Comparison of ENCODE assay signal across 1 cellular context in genomic region chr15:38453971-38454686, GRCh38.
TF ChIP-seq lines count a peak whose summit lies in the region.

FAM98B (plus strand) TSS chr15:38454127; CDS start chr15:38454162, 35 bp downstream.

TF ChIP-seq in K562, 482 proteins besides CTCF, POLR2A, EP300 and RAD21 (continued from another document and continues in another):
- TF ChIP-seq IRF1 (CRISPR knock-in tag; IDR thresholded peaks at IDR 0.05; ENCODE audit: borderline replicate concordance) (no peak), ZNF740 (CRISPR knock-in tag; IDR thresholded peaks at IDR 0.05) (no peak), ZNF740 (tag; IDR thresholded peaks at IDR 0.05) (no peak), SREBF1 (IDR thresholded peaks at IDR 0.05; ENCODE audit: borderline replicate concordance, low read depth, low read length) (no peak), ZNF444 (CRISPR knock-in tag; IDR thresholded peaks at IDR 0.05) (no peak), STAT5B (CRISPR knock-in tag; IDR thresholded peaks at IDR 0.05) (no peak), GTF2E2 (tag; IDR thresholded peaks at IDR 0.05) (no peak; the same call in 1 of the 2 replicates), ZBTB12 (CRISPR knock-in tag; IDR thresholded peaks at IDR 0.05) (peak; percentile 56; the same call in 1 of the 2 replicates), CXXC5 (CRISPR knock-in tag; IDR thresholded peaks at IDR 0.05) (peak; percentile 80), ARID3B (CRISPR knock-in tag; IDR thresholded peaks at IDR 0.05; ENCODE audit: borderline replicate concordance) (no peak), E2F3 (CRISPR knock-in tag; IDR thresholded peaks at IDR 0.05) (peak; percentile 70; the same call in 1 of the 2 replicates), SMAD1 (IDR thresholded peaks at IDR 0.05; ENCODE audit: low read depth, low read length, partially characterized antibody) (no peak), BDP1 (IDR thresholded peaks at IDR 0.05; ENCODE audit: insufficient read depth, insufficient read length) (no peak), ZBTB33 (CRISPR knock-in tag; IDR thresholded peaks at IDR 0.05) (peak; percentile 46; the same call in 1 of the 2 replicates), ZNF431 (CRISPR knock-in tag; IDR thresholded peaks at IDR 0.05) (no peak), ZNF398 (CRISPR knock-in tag; IDR thresholded peaks at IDR 0.05) (no peak), RBM34 (IDR thresholded peaks at IDR 0.05; ENCODE audit: borderline replicate concordance, insufficient read depth, low read length) (no peak), HDGF (IDR thresholded peaks at IDR 0.05) (no peak), MEIS2 (IDR thresholded peaks at IDR 0.05; ENCODE audit: partially characterized antibody) (no peak), FOXM1 (IDR thresholded peaks at IDR 0.05; ENCODE audit: low read depth) (0 out of 2 replicates have a peak, but pooled peaks have one; percentile 55), FOXM1 (CRISPR knock-in tag; IDR thresholded peaks at IDR 0.05; ENCODE audit: low read depth) (no peak), TFE3 (CRISPR knock-in tag; IDR thresholded peaks at IDR 0.05) (no peak), ZNF395 (CRISPR knock-in tag; IDR thresholded peaks at IDR 0.05) (peak; percentile 87; the same call in 1 of the 2 replicates), HDAC1 (IDR thresholded peaks at IDR 0.05) (peak in 1 of 2 experiments; percentile 79; a peak in 2 of 4 replicates), ARID3A (IDR thresholded peaks at IDR 0.05; ENCODE audit: borderline replicate concordance, low read depth, low read length) (0 out of 2 replicates have a peak, but pooled peaks have one; percentile 40), ZNF778 (CRISPR knock-in tag; IDR thresholded peaks at IDR 0.05) (no peak), NR4A1 (CRISPR knock-in tag; IDR thresholded peaks at IDR 0.05) (0 out of 2 replicates have a peak, but pooled peaks have one; percentile 24), NR4A1 (tag; IDR thresholded peaks at IDR 0.05) (peak; percentile 77), KLF1 (tag; IDR thresholded peaks at IDR 0.05) (no peak), ZBTB1 (CRISPR knock-in tag; IDR thresholded peaks at IDR 0.05; ENCODE audit: borderline replicate concordance, low read depth) (no peak), ZNF695 (CRISPR knock-in tag; IDR thresholded peaks at IDR 0.05) (no peak), MBD1 (CRISPR knock-in tag; IDR thresholded peaks at IDR 0.05) (no peak), ESRRA (IDR thresholded peaks at IDR 0.05; ENCODE audit: borderline replicate concordance, low read depth) (peak; percentile 35; the same call in 1 of the 2 replicates), ZBTB17 (CRISPR knock-in tag; IDR thresholded peaks at IDR 0.05) (no peak), MYC (IDR thresholded peaks at IDR 0.05; ENCODE audit: low read depth, low read length) (peak; percentile 76), MYC (CRISPR knock-in tag; IDR thresholded peaks at IDR 0.05; ENCODE audit: borderline replicate concordance, low read depth) (peak; percentile 85; the same call in 1 of the 2 replicates), SRF (CRISPR knock-in tag; IDR thresholded peaks at IDR 0.05) (0 out of 4 replicates have a peak, but pooled peaks of 1 of the 2 experiments have one; percentile 38), TCF7 (IDR thresholded peaks at IDR 0.05; ENCODE audit: borderline replicate concordance) (no peak), RB1 (IDR thresholded peaks at IDR 0.05; ENCODE audit: low read depth) (peak; percentile 90), THRB (CRISPR knock-in tag; conservative IDR thresholded peaks at IDR 0.05) (no peak), ZNF445 (CRISPR knock-in tag; IDR thresholded peaks at IDR 0.05; ENCODE audit: low read depth) (0 out of 2 replicates have a peak, but pooled peaks have one; percentile 52), COPS2 (conservative IDR thresholded peaks at IDR 0.05) (no peak), RBM25 (IDR thresholded peaks at IDR 0.05; ENCODE audit: low read depth, low read length, severe bottlenecking) (no peak), NFIX (CRISPR knock-in tag; IDR thresholded peaks at IDR 0.05; ENCODE audit: low read depth) (no peak), ZNF184 (CRISPR knock-in tag; IDR thresholded peaks at IDR 0.05) (no peak), ZFPM2 (CRISPR knock-in tag; IDR thresholded peaks at IDR 0.05) (no peak), CBX1 (IDR thresholded peaks at IDR 0.05; ENCODE audit: low read depth) (peak; percentile 96), EHMT2 (IDR thresholded peaks at IDR 0.05) (peak; percentile 88), ZBTB7A (IDR thresholded peaks at IDR 0.05; ENCODE audit: borderline replicate concordance, control insufficient read depth, low read depth, low read length) (peak; percentile 75; the same call in 1 of the 2 replicates), ZNF3 (CRISPR knock-in tag; IDR thresholded peaks at IDR 0.05) (no peak), ZNF311 (CRISPR knock-in tag; IDR thresholded peaks at IDR 0.05) (no peak), ZNF24 (IDR thresholded peaks at IDR 0.05) (peak; percentile 46; the same call in 1 of the 2 replicates), SAFB2 (IDR thresholded peaks at IDR 0.05; ENCODE audit: borderline replicate concordance, low read depth, low read length, severe bottlenecking) (no peak), CSDE1 (IDR thresholded peaks at IDR 0.05) (peak in 1 of 2 experiments; percentile 43; a peak in 1 of 4 replicates)
